In genomic region chr2:70828914-70829824, GRCh38 we compare ENCODE assay signal across 16 cellular contexts. TPM values are rescaled to one million over a fixed set of nuclear protein-coding genes. Genes with fewer than 3 reads are reported as not detected.
A peak's percentile ranks its signal among the peaks of the same experiment; 100 is the strongest.
DNase-seq lines count a peak whose midpoint lies in the region; ATAC-seq, FAIRE-seq and TF ChIP-seq lines count a peak whose summit lies in the region.
"Had no signal": no experiment of that assay in that cellular context is flagged by ENCODE, and none has a peak within 500 bp of the region (broad histone marks: within the 10 kb centered on the region; RNA-seq: fewer than 3 reads in every experiment).

No MANE protein-coding gene starts in this region.

- no peak overlapping the region for H3K4me3 ChIP-seq in bronchial epithelial cell (ENCODE audit: low read depth, low read length)
- H3K4me3 ChIP-seq: lung, neural progenitor cell, skin epidermis had no signal

- no peak for TF ChIP-seq POLR2A in H54 (IDR thresholded peaks at IDR 0.05; ENCODE audit: low read depth, low read length)

- H3K27me3 ChIP-seq in bronchial epithelial cell (ENCODE audit: control insufficient read depth, insufficient read depth, low read length), result no peaks in the 10 kb centered on the region
- H3K27me3 ChIP-seq: neural progenitor cell had no signal

- H3K36me3 ChIP-seq in bronchial epithelial cell (ENCODE audit: control insufficient read depth, insufficient read depth, low read length), result no peaks in the 10 kb centered on the region
- H3K36me3 ChIP-seq: neural progenitor cell had no signal

- TF ChIP-seq CTCF in bronchial epithelial cell (IDR thresholded peaks at IDR 0.05; ENCODE audit: insufficient read depth, low read length, severe bottlenecking), result no peak

- ATAC-seq in HG03565 (IDR thresholded peaks at IDR 0.05; ENCODE audit: unreplicated experiment), result no peak
- ATAC-seq: HCT116 had no signal

- DNase-seq in CD1c-positive myeloid dendritic cell (ENCODE audit: extremely low spot score) (peak; percentile 33), H54 (ENCODE audit: insufficient read length, low spot score) (peak; percentile 38), bronchial epithelial cell (ENCODE audit: low read depth) (peak; percentile 5), left kidney (ENCODE audit: low read depth, low spot score) (peak; percentile 8), kidney tubule cell (ENCODE audit: low spot score) (no peak)
- no peak for DNase-seq in activated CD4-positive, CD25-positive, alpha-beta regulatory T cell treated with anti-CD3 and anti-CD28 coated beads, Interleukin-2, amount 50 U/mL, for 72 hours
- DNase-seq: activated CD4-positive, alpha-beta memory T cell treated with anti-CD3 and anti-CD28 coated beads for 36 hours; cerebellar nuclear complex; erythroblast; SHP77; T1000 had no signal

- FAIRE-seq in H54 (lab: Jason Lieb, UNC) (no peak), bronchial epithelial cell (lab: Jason Lieb, UNC) (peak; percentile 7)

RNA-seq across cellular contexts. Expression of gene CD207, which starts 6.4 kb away (rescaled TPM):
- not detected in 2 replicates for total RNA-seq in bronchial epithelial cell
- total RNA-seq: activated CD4-positive, alpha-beta memory T cell treated with anti-CD3 and anti-CD28 coated beads for 36 hours had no signal

RNA-seq across cellular contexts. Expression of gene CLEC4F, which starts 8.8 kb away (rescaled TPM):
- total RNA-seq in bronchial epithelial cell, result not detected in 2 replicates
- total RNA-seq: activated CD4-positive, alpha-beta memory T cell treated with anti-CD3 and anti-CD28 coated beads for 36 hours had no signal

RNA-seq across cellular contexts. Expression of gene FIGLA, which starts 38.7 kb away (rescaled TPM):
- not detected in 2 replicates for total RNA-seq in bronchial epithelial cell
- total RNA-seq: activated CD4-positive, alpha-beta memory T cell treated with anti-CD3 and anti-CD28 coated beads for 36 hours had no signal

Comparison
In these comparisons a context has a peak if more than half of its experiments do, and no peak if none do; other contexts are left out.
1. DNase-seq: peak in CD1c-positive myeloid dendritic cell (single experiment), H54 (single experiment), bronchial epithelial cell (single experiment) and left kidney (single experiment); none in kidney tubule cell (single experiment) and activated CD4-positive, CD25-positive, alpha-beta regulatory T cell treated with anti-CD3 and anti-CD28 coated beads, Interleukin-2, amount 50 U/mL, for 72 hours (single experiment).